In genomic region chr2:234963785-234964615, GRCh38 we compare ENCODE assay signal across 11 cellular contexts. TPM values are rescaled to one million over a fixed set of nuclear protein-coding genes. Genes with fewer than 3 reads are reported as not detected.
DNase-seq lines count a peak whose midpoint lies in the region; ATAC-seq and TF ChIP-seq lines count a peak whose summit lies in the region.
"Had no signal": no experiment of that assay in that cellular context is flagged by ENCODE, and none has a peak within 500 bp of the region (broad histone marks: within the 10 kb centered on the region; RNA-seq: fewer than 3 reads in every experiment).

No MANE protein-coding gene starts in this region.

- H3K36me3 ChIP-seq in left lung (no peaks in the 10 kb centered on the region), uterus (no peaks in the 10 kb centered on the region)

- H3K4me1 ChIP-seq in left lung (no peaks in the 10 kb centered on the region), uterus (peaks cover 3 to 7% of the 10 kb centered on the region in 2 donors)

- in situ Hi-C loops in astrocyte of the cerebellum (cut with HindIII; ENCODE audit: low sequenced_read_pairs) = loop anchor here (10.0 to 25.0 kb wide), 3 partner anchors 131 to 402 kb away; no protein-coding TSS in a partner anchor

- peak; percentile 21 for DNase-seq in activated effector memory CD4-positive, alpha-beta T cell treated with anti-CD3 and anti-CD28 coated beads, Interleukin-2, amount 50 U/mL, for 16 hours
- DNase-seq in activated effector memory CD4-positive, alpha-beta T cell treated with Interleukin-2 at 50 U/mL for 16 hours = no peak
- DNase-seq in astrocyte of the cerebellum (ENCODE audit: low read depth) (peak; percentile 95), left lung (peak in 1 of 2 donors; percentile 33), uterus (peak; percentile 72 to 73), NCI-H1048 (lab: John Stamatoyannopoulos, UW) (no peak)
- no peak for DNase-seq in activated T-cell treated with anti-CD3 and anti-CD28 coated beads, Interleukin-2, amount 50 U/mL, for 1 hour
- DNase-seq: activated T-cell treated with anti-CD3 and anti-CD28 coated beads, Interleukin-2, amount 50 U/mL, for 72 hours; effector memory CD4-positive, alpha-beta T cell; NCI-H524 had no signal

- H3K9me3 ChIP-seq in left lung (no peaks in the 10 kb centered on the region), uterus (no peaks in the 10 kb centered on the region)

- TF ChIP-seq POLR2A in uterus (IDR thresholded peaks at IDR 0.05) = no peak

- H3K4me3 ChIP-seq in astrocyte of the cerebellum (ENCODE audit: low read depth, low read length) (peak overlapping the region; percentile 5), left lung (no peak overlapping the region), uterus (no peak overlapping the region)

- H3K27me3 ChIP-seq in left lung = no peaks in the 10 kb centered on the region
- H3K27me3 ChIP-seq in uterus = no peaks in the 10 kb centered on the region

- ATAC-seq in left lung = peak; percentile 29
- no peak for ATAC-seq in GM18520 (IDR thresholded peaks at IDR 0.05; ENCODE audit: unreplicated experiment)
- ATAC-seq: activated T-cell treated with anti-CD3 and anti-CD28 coated beads, Interleukin-2, amount 50 U/mL, for 72 hours had no signal

- intact Hi-C loops in left lung (cut with DNase I) (no loop called here), uterus (cut with DNase I; ENCODE audit: low total_unique reads) (no loop called here)

- no peak for TF ChIP-seq CTCF in astrocyte of the cerebellum (IDR thresholded peaks at IDR 0.05; ENCODE audit: low read depth, low read length, missing control alignments)
- no peak for TF ChIP-seq CTCF in left lung (IDR thresholded peaks at IDR 0.05)
- TF ChIP-seq CTCF in uterus (IDR thresholded peaks at IDR 0.05) = no peak

- peak overlapping the region in 1 of 2 donors; percentile 9 for H3K27ac ChIP-seq in left lung
- peak overlapping the region in 1 of 2 donors; percentile 51 for H3K27ac ChIP-seq in uterus

RNA-seq across cellular contexts. Expression of gene SH3BP4, which starts 12.2 kb away (rescaled TPM):
- total RNA-seq in left lung = 10 to 100 TPM; 29.2 to 35.0 TPM
- total RNA-seq in uterus = 10 to 100 TPM; 13.5 to 28.4 (median 20.1) TPM

Comparison
In these comparisons a context has a peak if more than half of its experiments do, and no peak if none do; other contexts are left out.
1. DNase-seq: peak in activated effector memory CD4-positive, alpha-beta T cell treated with anti-CD3 and anti-CD28 coated beads, Interleukin-2, amount 50 U/mL, for 16 hours (single experiment), astrocyte of the cerebellum (single experiment) and uterus (2 of 2); none in activated effector memory CD4-positive, alpha-beta T cell treated with Interleukin-2 at 50 U/mL for 16 hours (single experiment), activated T-cell treated with anti-CD3 and anti-CD28 coated beads, Interleukin-2, amount 50 U/mL, for 1 hour (single experiment) and NCI-H1048 (single experiment).